In genomic region chr9:130446111-130446861, GRCh38 we compare ENCODE assay signal across 1 cellular context.
TF ChIP-seq lines count a peak whose summit lies in the region.

No MANE protein-coding gene starts in this region.

TF ChIP-seq in HEK293, 187 proteins besides CTCF, POLR2A, EP300 and RAD21 (continued from another document and continues in another):
- no peak for TF ChIP-seq ZSCAN4 (tag by site-specific recombination; IDR thresholded peaks at IDR 0.05)
- no peak for TF ChIP-seq ZNF558 (tag by site-specific recombination; IDR thresholded peaks at IDR 0.05)
- no peak for TF ChIP-seq ZNF23 (tag by site-specific recombination; IDR thresholded peaks at IDR 0.05; ENCODE audit: borderline replicate concordance)
- TF ChIP-seq ZNF449 (tag by site-specific recombination; IDR thresholded peaks at IDR 0.05) = no peak
- TF ChIP-seq ZNF311 (tag by site-specific recombination; IDR thresholded peaks at IDR 0.05; ENCODE audit: borderline replicate concordance) = no peak
- TF ChIP-seq ZBTB20 (tag by site-specific recombination; IDR thresholded peaks at IDR 0.05) = peak; percentile 92
- TF ChIP-seq ZNF2 (tag by site-specific recombination; IDR thresholded peaks at IDR 0.05) = no peak
- no peak for TF ChIP-seq HOXC10 (CRISPR knock-in tag; IDR thresholded peaks at IDR 0.05)
- no peak for TF ChIP-seq ZNF639 (tag by site-specific recombination; IDR thresholded peaks at IDR 0.05)
- no peak for TF ChIP-seq WT1 (tag by site-specific recombination; IDR thresholded peaks at IDR 0.05)
- 0 out of 2 replicates have a peak, but pooled peaks have one; percentile 69 for TF ChIP-seq ZNF785 (tag by site-specific recombination; IDR thresholded peaks at IDR 0.05)
- TF ChIP-seq MZF1 (tag by site-specific recombination; IDR thresholded peaks at IDR 0.05; ENCODE audit: borderline replicate concordance) = no peak
- TF ChIP-seq TCF7L2 (IDR thresholded peaks at IDR 0.05; ENCODE audit: borderline replicate concordance, low read depth, low read length) = no peak
- peak; percentile 74 for TF ChIP-seq PATZ1 (tag by site-specific recombination; IDR thresholded peaks at IDR 0.05)
- 0 out of 2 replicates have a peak, but pooled peaks have one; percentile 63 for TF ChIP-seq ZSCAN5A (tag by site-specific recombination; IDR thresholded peaks at IDR 0.05)
- TF ChIP-seq ZNF692 (tag by site-specific recombination; IDR thresholded peaks at IDR 0.05) = peak; percentile 94
- TF ChIP-seq ZNF777 (tag by site-specific recombination; IDR thresholded peaks at IDR 0.05; ENCODE audit: borderline replicate concordance) = no peak
- TF ChIP-seq ZNF169 (tag by site-specific recombination; IDR thresholded peaks at IDR 0.05) = no peak
- TF ChIP-seq HOXA7 (CRISPR knock-in tag; IDR thresholded peaks at IDR 0.05; ENCODE audit: borderline replicate concordance) = no peak
- TF ChIP-seq ZNF157 (tag by site-specific recombination; IDR thresholded peaks at IDR 0.05) = no peak
- TF ChIP-seq ZNF548 (tag by site-specific recombination; IDR thresholded peaks at IDR 0.05) = no peak
- peak; percentile 97 for TF ChIP-seq ZIC2 (tag by site-specific recombination; IDR thresholded peaks at IDR 0.05)
- TF ChIP-seq YY1 (tag by site-specific recombination; IDR thresholded peaks at IDR 0.05) = no peak
- no peak for TF ChIP-seq ZNF10 (tag by site-specific recombination; IDR thresholded peaks at IDR 0.05)
- no peak for TF ChIP-seq ZNF362 (tag by site-specific recombination; IDR thresholded peaks at IDR 0.05)
- TF ChIP-seq ZNF596 (tag by site-specific recombination; IDR thresholded peaks at IDR 0.05) = no peak
- no peak for TF ChIP-seq ZNF626 (tag by site-specific recombination; IDR thresholded peaks at IDR 0.05)
- TF ChIP-seq ZFP69B (tag by site-specific recombination; IDR thresholded peaks at IDR 0.05) = peak; percentile 93
- TF ChIP-seq ZNF138 (tag by site-specific recombination; IDR thresholded peaks at IDR 0.05; ENCODE audit: borderline replicate concordance) = no peak
- TF ChIP-seq ZNF837 (tag by site-specific recombination; IDR thresholded peaks at IDR 0.05) = no peak
- peak; percentile 91 for TF ChIP-seq ZNF600 (tag by site-specific recombination; IDR thresholded peaks at IDR 0.05)
- TF ChIP-seq ZBTB11 (tag by site-specific recombination; conservative IDR thresholded peaks at IDR 0.05; ENCODE audit: low read depth) = no peak
- no peak for TF ChIP-seq ZNF514 (tag by site-specific recombination; IDR thresholded peaks at IDR 0.05)
- no peak for TF ChIP-seq ZNF768 (tag by site-specific recombination; IDR thresholded peaks at IDR 0.05)
- TF ChIP-seq KLF1 (tag by site-specific recombination; IDR thresholded peaks at IDR 0.05) = peak; percentile 17; the same call in 1 of the 2 replicates
- no peak for TF ChIP-seq YY2 (tag by site-specific recombination; IDR thresholded peaks at IDR 0.05)
- no peak for TF ChIP-seq ZNF366 (tag by site-specific recombination; conservative IDR thresholded peaks at IDR 0.05)
- no peak for TF ChIP-seq ZNF654 (tag by site-specific recombination; IDR thresholded peaks at IDR 0.05; ENCODE audit: low read depth)
- no peak for TF ChIP-seq BCL11A (tag by site-specific recombination; IDR thresholded peaks at IDR 0.05; ENCODE audit: low read depth)
- no peak for TF ChIP-seq KLF10 (tag by site-specific recombination; IDR thresholded peaks at IDR 0.05)
- peak; percentile 58; the same call in 1 of the 2 replicates for TF ChIP-seq ZBTB17 (tag by site-specific recombination; IDR thresholded peaks at IDR 0.05)
- no peak for TF ChIP-seq ZNF48 (tag by site-specific recombination; IDR thresholded peaks at IDR 0.05)
- peak; percentile 74 for TF ChIP-seq KLF16 (tag by site-specific recombination; IDR thresholded peaks at IDR 0.05)
- TF ChIP-seq ZNF501 (tag by site-specific recombination; IDR thresholded peaks at IDR 0.05) = no peak
- no peak for TF ChIP-seq PRDM2 (tag by site-specific recombination; IDR thresholded peaks at IDR 0.05; ENCODE audit: borderline replicate concordance)
